Comparison of ENCODE assay signal across 7 cellular contexts in genomic region chr19:7918062-7918614, GRCh38. TPM values are rescaled to one million over a fixed set of nuclear protein-coding genes. Genes with fewer than 3 reads are reported as not detected.
A peak's percentile ranks its signal among the peaks of the same experiment; 100 is the strongest.
DNase-seq lines count a peak whose midpoint lies in the region; ATAC-seq and TF ChIP-seq lines count a peak whose summit lies in the region.
"Not testable (repeated sequence)": the region's sequence is repeated elsewhere in the genome, so short reads cannot be mapped to it uniquely, and the experiment has no call there.
"Had no signal": no experiment of that assay in that cellular context is flagged by ENCODE, and none has a peak within 500 bp of the region (broad histone marks: within the 10 kb centered on the region; RNA-seq: fewer than 3 reads in every experiment).

No MANE protein-coding gene starts in this region.

- peaks cover 14 to 24% (median 15%) of the 10 kb centered on the region in 3 donors for H3K4me1 Mint-ChIP-seq in IgD-negative memory B cell
- peaks cover 32% of the 10 kb centered on the region for H3K4me1 Mint-ChIP-seq in activated CD8-positive, alpha-beta memory T cell treated with anti-CD3 and anti-CD28 coated beads, Interleukin-2, amount 10 ng/mL, durations not matched to agents 7 days and 5 days

- H3K9me3 Mint-ChIP-seq in IgD-negative memory B cell; activated CD8-positive, alpha-beta memory T cell treated with anti-CD3 and anti-CD28 coated beads, Interleukin-2, amount 10 ng/mL, durations not matched to agents 7 days and 5 days (ENCODE audit: low read depth): not testable (repeated sequence)

- CTCF ChIA-PET in AG04449 (lab: Yijun Ruan, JAX): interaction anchor here (0.8 to 5.9 kb wide), 11 partner anchors 9 to 336 kb away, joined by 3 to 29 read pairs (median 7); partner anchors contain the start of genes MAP2K7 and TIMM44
- CTCF ChIA-PET in activated CD8-positive, alpha-beta memory T cell treated with anti-CD3 and anti-CD28 coated beads, Interleukin-2, amount 10 ng/mL, durations not matched to agents 7 days and 5 days (lab: Charles Lee): interaction anchor here (0.8 to 7.6 kb wide), 9 partner anchors 11 to 84 kb away, joined by 3 to 75 read pairs (median 4); partner anchors contain the start of genes MAP2K7 and TIMM44

- not testable (repeated sequence) for TF ChIP-seq POLR2A in prostate gland (IDR thresholded peaks at IDR 0.05)

- peak overlapping the region; percentile 41 to 85 (median 76) for H3K4me3 Mint-ChIP-seq in IgD-negative memory B cell
- H3K4me3 Mint-ChIP-seq in activated CD8-positive, alpha-beta memory T cell treated with anti-CD3 and anti-CD28 coated beads, Interleukin-2, amount 10 ng/mL, durations not matched to agents 7 days and 5 days: peak overlapping the region; percentile 54

- DNase-seq in AG04449 (ENCODE audit: low read depth, low spot score); activated CD8-positive, alpha-beta memory T cell treated with anti-CD3 and anti-CD28 coated beads, Interleukin-2, amount 10 ng/mL, durations not matched to agents 7 days and 5 days; dorsolateral prefrontal cortex; prostate gland (ENCODE audit: low spot score): not testable (repeated sequence)

- H3K9me3 ChIP-seq in iPS-20b (ENCODE audit: insufficient read depth, low read depth, low read length); prostate gland: not testable (repeated sequence)

- H3K4me3 ChIP-seq in AG04449 (ENCODE audit: low read depth, low read length) (peak overlapping the region; percentile 41), dorsolateral prefrontal cortex (peak overlapping the region in 58 of 59 donors; percentile 20 to 90 (median 72)), iPS-20b (ENCODE audit: low read length) (peak overlapping the region; percentile 49), prostate gland (peak overlapping the region in 1 of 2 donors; percentile 20)

- not testable (repeated sequence) for H3K4me1 ChIP-seq in iPS-20b (ENCODE audit: insufficient read depth, low read length); prostate gland (replicated peaks)

- H3K36me3 Mint-ChIP-seq in IgD-negative memory B cell; activated CD8-positive, alpha-beta memory T cell treated with anti-CD3 and anti-CD28 coated beads, Interleukin-2, amount 10 ng/mL, durations not matched to agents 7 days and 5 days: not testable (repeated sequence)

- H3K27me3 Mint-ChIP-seq in IgD-negative memory B cell: peaks cover 26% of the 10 kb centered on the region
- peaks cover 29% of the 10 kb centered on the region for H3K27me3 Mint-ChIP-seq in activated CD8-positive, alpha-beta memory T cell treated with anti-CD3 and anti-CD28 coated beads, Interleukin-2, amount 10 ng/mL, durations not matched to agents 7 days and 5 days

- TF ChIP-seq CTCF in AG04449 (IDR thresholded peaks at IDR 0.05; ENCODE audit: insufficient read depth, low read length, missing control alignments); prostate gland (IDR thresholded peaks at IDR 0.05): not testable (repeated sequence)
- peak in 4 of 56 donors; percentile 1 to 13 (median 4) for TF ChIP-seq CTCF in dorsolateral prefrontal cortex (IDR thresholded peaks at IDR 0.05 in 54 of 56, conservative IDR thresholded peaks at IDR 0.05 in 2 of 56; ENCODE audit: low read depth in 1 of 56, partially characterized antibody in 56 of 56)

- POLR2A ChIA-PET in AG04449 (lab: Yijun Ruan, JAX): interaction anchor here (0.7 to 1.3 kb wide), 2 partner anchors 13 to 14 kb away, joined by 3 to 6 read pairs; partner anchors contain the start of gene MAP2K7

- peak overlapping the region in 2 of 3 donors; percentile 71 to 90 for H3K27ac Mint-ChIP-seq in IgD-negative memory B cell
- not testable (repeated sequence) for H3K27ac Mint-ChIP-seq in activated CD8-positive, alpha-beta memory T cell treated with anti-CD3 and anti-CD28 coated beads, Interleukin-2, amount 10 ng/mL, durations not matched to agents 7 days and 5 days

- H3K9ac ChIP-seq in iPS-20b (ENCODE audit: low read depth, low read length): not testable (repeated sequence)

- H3K27me3 ChIP-seq in dorsolateral prefrontal cortex (peaks cover 0 to 45% (median 21%) of the 10 kb centered on the region in 45 donors), iPS-20b (ENCODE audit: insufficient read depth, low read length) (peaks cover 52% of the 10 kb centered on the region)
- H3K27me3 ChIP-seq in prostate gland (replicated peaks; ENCODE audit: insufficient read depth): not testable (repeated sequence)

- H3K27ac ChIP-seq in dorsolateral prefrontal cortex (peak overlapping the region in 53 of 59 donors; percentile 19 to 95 (median 73)), prostate gland (peak overlapping the region; percentile 9 to 22)
- not testable (repeated sequence) for H3K27ac ChIP-seq in iPS-20b (ENCODE audit: low read length)

- intact Hi-C loops in dorsolateral prefrontal cortex (cut with DNase I): loop anchor here in 1 of 2 donors (5.0 kb wide), 1 partner anchor 56 kb away; no protein-coding TSS in a partner anchor
- intact Hi-C loops in prostate gland (cut with DNase I): not testable (repeated sequence)

- 37% methylated on average over 29 of the region's 29 CpGs for WGBS in prostate gland

- not testable (repeated sequence) for H3K36me3 ChIP-seq in iPS-20b (ENCODE audit: insufficient read depth, low read depth, low read length); prostate gland

- not testable (repeated sequence) for ATAC-seq in activated CD8-positive, alpha-beta memory T cell treated with anti-CD3 and anti-CD28 coated beads, Interleukin-2, amount 10 ng/mL, durations not matched to agents 7 days and 5 days

RNA-seq across cellular contexts. Expression of gene SNAPC2, which starts 2.0 kb away (rescaled TPM):
- polyA plus RNA-seq in IgD-negative memory B cell: 19.0 TPM
- 10 to 100 TPM; 18.0 to 24.0 TPM for total RNA-seq in activated CD8-positive, alpha-beta memory T cell treated with anti-CD3 and anti-CD28 coated beads, Interleukin-2, amount 10 ng/mL, durations not matched to agents 7 days and 5 days
- 10 to 100 TPM; 11.3 to 27.9 (median 16.9) TPM for total RNA-seq in dorsolateral prefrontal cortex
- 10 to 100 TPM; 37.4 to 95.0 TPM for total RNA-seq in prostate gland

RNA-seq across cellular contexts. Expression of gene TGFBR3L, which starts 3.5 kb away (rescaled TPM):
- polyA plus RNA-seq in IgD-negative memory B cell: not detected
- total RNA-seq in activated CD8-positive, alpha-beta memory T cell treated with anti-CD3 and anti-CD28 coated beads, Interleukin-2, amount 10 ng/mL, durations not matched to agents 7 days and 5 days: 1 to 10 TPM; 7.7 to 9.1 TPM
- 10 to 100 TPM in 119 of 120 experiments, 1 to 10 TPM in 1; 9.8 to 66.3 (median 34.6) TPM for total RNA-seq in dorsolateral prefrontal cortex
- 1 to 10 TPM in 1 of 2 donors, not detected in 1; 3.2 TPM for total RNA-seq in prostate gland

RNA-seq across cellular contexts. Expression of gene CTXN1, which starts 7.8 kb away (rescaled TPM):
- not detected for polyA plus RNA-seq in IgD-negative memory B cell
- total RNA-seq in activated CD8-positive, alpha-beta memory T cell treated with anti-CD3 and anti-CD28 coated beads, Interleukin-2, amount 10 ng/mL, durations not matched to agents 7 days and 5 days: under 1 TPM in 1 of 2 experiments, not detected in 1; 0.23 TPM
- 100 to 1,000 TPM in 78 of 120 experiments, 10 to 100 TPM in 42; 38.0 to 212 (median 112) TPM for total RNA-seq in dorsolateral prefrontal cortex
- 10 to 100 TPM in 1 of 2 donors, 1 to 10 TPM in 1; 5.0 to 37.1 TPM for total RNA-seq in prostate gland
- total RNA-seq: mononuclear cell had no signal

RNA-seq across cellular contexts. Expression of gene MAP2K7, which starts 14.5 kb away (rescaled TPM):
- 2.4 TPM for polyA plus RNA-seq in IgD-negative memory B cell
- 10 to 100 TPM; 38.0 to 41.6 TPM for total RNA-seq in activated CD8-positive, alpha-beta memory T cell treated with anti-CD3 and anti-CD28 coated beads, Interleukin-2, amount 10 ng/mL, durations not matched to agents 7 days and 5 days
- total RNA-seq in dorsolateral prefrontal cortex: 10 to 100 TPM; 28.0 to 51.9 (median 39.4) TPM
- total RNA-seq in prostate gland: 10 to 100 TPM; 21.6 to 45.2 TPM

RNA-seq across cellular contexts. Expression of gene TIMM44, which starts 25.3 kb away (rescaled TPM):
- polyA plus RNA-seq in IgD-negative memory B cell: 16.1 TPM
- 10 to 100 TPM; 63.7 to 76.4 TPM for total RNA-seq in activated CD8-positive, alpha-beta memory T cell treated with anti-CD3 and anti-CD28 coated beads, Interleukin-2, amount 10 ng/mL, durations not matched to agents 7 days and 5 days
- 100 to 1,000 TPM in 1 of 120 experiments, 10 to 100 TPM in 119; 34.5 to 109 (median 53.7) TPM for total RNA-seq in dorsolateral prefrontal cortex
- total RNA-seq in prostate gland: 10 to 100 TPM; 47.3 to 83.4 TPM

Comparison
In these comparisons a context has a peak if more than half of its experiments do, and no peak if none do; other contexts are left out.
1. RNA of gene CTXN1, which starts 7.8 kb away (total RNA-seq): 38.0 to 212 TPM in dorsolateral prefrontal cortex and 5.0 to 37.1 TPM in prostate gland; 0.23 TPM in activated CD8-positive, alpha-beta memory T cell treated with anti-CD3 and anti-CD28 coated beads, Interleukin-2, amount 10 ng/mL, durations not matched to agents 7 days and 5 days; every median in the first group is over 4 times any median in the second.